In genomic region chr4:6509587-6509986, GRCh38 we compare ENCODE assay signal across 19 cellular contexts. TPM values are rescaled to one million over a fixed set of nuclear protein-coding genes. Genes with fewer than 3 reads are reported as not detected.
DNase-seq lines count a peak whose midpoint lies in the region; ATAC-seq and TF ChIP-seq lines count a peak whose summit lies in the region.
"Had no signal": no experiment of that assay in that cellular context is flagged by ENCODE, and none has a peak within 500 bp of the region (broad histone marks: within the 10 kb centered on the region; RNA-seq: fewer than 3 reads in every experiment).

No MANE protein-coding gene starts in this region.

- peaks cover 4% of the 10 kb centered on the region; the same call in 1 of the 2 replicates for H3K36me3 ChIP-seq in GM23338 (ENCODE audit: insufficient read depth)

- H3K4me1 Mint-ChIP-seq in GM23338 = no peaks in the 10 kb centered on the region
- H3K4me1 Mint-ChIP-seq: stimulated activated memory B cell treated with anti-CD40 and anti-IgM and Interleukin-4, amounts not matched to agents 10 μg/mL and 1 μg/mL and 100 μg/mL, for 72 hours had no signal

- no peaks in the 10 kb centered on the region for H3K79me2 ChIP-seq in GM23338 (replicated peaks; ENCODE audit: insufficient read depth)

- no peaks in the 10 kb centered on the region for H4K20me1 ChIP-seq in GM23338 (replicated peaks; ENCODE audit: insufficient read depth)

- no peak overlapping the region for H3K27ac Mint-ChIP-seq in GM23338
- H3K27ac Mint-ChIP-seq: CD4-positive, CD25-positive, alpha-beta regulatory T cell; memory B cell; naive B cell; stimulated activated memory B cell treated with anti-CD40 and anti-IgM and Interleukin-4, amounts not matched to agents 10 μg/mL and 1 μg/mL and 100 μg/mL, for 72 hours had no signal

- H3K27ac ChIP-seq in GM23338 (ENCODE audit: low read depth) = no peak overlapping the region

- peaks cover 19% of the 10 kb centered on the region for H3K36me3 Mint-ChIP-seq in GM23338 (ENCODE audit: low read depth)
- H3K36me3 Mint-ChIP-seq: memory B cell; stimulated activated memory B cell treated with anti-CD40 and anti-IgM and Interleukin-4, amounts not matched to agents 10 μg/mL and 1 μg/mL and 100 μg/mL, for 72 hours had no signal

- H3K9me2 ChIP-seq in GM23338 (ENCODE audit: insufficient read depth) = peaks cover 4% of the 10 kb centered on the region; the same call in 1 of the 2 replicates

- H3K9me3 Mint-ChIP-seq in GM23338 = peaks cover 65% of the 10 kb centered on the region

- H3K4me1 ChIP-seq in GM23338 (ENCODE audit: insufficient read depth) = no peaks in the 10 kb centered on the region

- H3K4me2 ChIP-seq in GM23338 = no peak overlapping the region

- H3K27me3 Mint-ChIP-seq in GM23338 (ENCODE audit: insufficient read depth, low read depth, poor library complexity) = peaks cover 4% of the 10 kb centered on the region
- H3K27me3 Mint-ChIP-seq: memory B cell; stimulated activated memory B cell treated with anti-CD40 and anti-IgM and Interleukin-4, amounts not matched to agents 10 μg/mL and 1 μg/mL and 100 μg/mL, for 72 hours had no signal

- no peak overlapping the region for H3K4me3 Mint-ChIP-seq in GM23338
- H3K4me3 Mint-ChIP-seq: CD4-positive, CD25-positive, alpha-beta regulatory T cell; memory B cell; naive B cell; stimulated activated memory B cell treated with anti-CD40 and anti-IgM and Interleukin-4, amounts not matched to agents 10 μg/mL and 1 μg/mL and 100 μg/mL, for 72 hours had no signal

- H3K4me3 ChIP-seq in GM23338 = no peak overlapping the region

- no peak for TF ChIP-seq CTCF in GM23338 (conservative IDR thresholded peaks at IDR 0.05; ENCODE audit: low read depth in 2 of 2)

- no peaks in the 10 kb centered on the region for H3F3A ChIP-seq in GM23338 (replicated peaks; ENCODE audit: low read depth)

- DNase-seq in A172 (ENCODE audit: low spot score) (peak; percentile 28), HCEC 1CT (peak; percentile 27), astrocyte of the hippocampus (ENCODE audit: low read depth, low spot score) (peak; percentile 58), mesenteric fat pad (ENCODE audit: low spot score) (peak; percentile 68), NCI-H1930 (lab: John Stamatoyannopoulos, UW) (no peak), UCSD-AML1 (lab: John Stamatoyannopoulos, UW; ENCODE audit: unreplicated experiment) (no peak), GM23338 (ENCODE audit: low spot score) (no peak), NCI-H1105 treated with DMSO at 0.1 percent for 48 hours (lab: John Stamatoyannopoulos, UW) (no peak)
- DNase-seq: activated CD4-positive, alpha-beta T cell treated with anti-CD3 and anti-CD28 coated beads for 48 hours; activated CD8-positive, alpha-beta memory T cell treated with anti-CD3 and anti-CD28 coated beads, Interleukin-2, amount 50 U/mL, for 48 hours; activated effector memory CD4-positive, alpha-beta T cell treated with anti-CD3 and anti-CD28 coated beads, Interleukin-2, amount 50 U/mL, for 16 hours; CD4-positive, CD25-positive, alpha-beta regulatory T cell; DMS79 treated with DMSO at 0.1 percent for 48 hours; erythroblast; kidney glomerular epithelial cell; naive B cell; NCI-H524 had no signal

- H2AFZ ChIP-seq in GM23338 = no peak overlapping the region

- H3K27me3 ChIP-seq in GM23338 (ENCODE audit: insufficient read depth) = no peaks in the 10 kb centered on the region

- no peak for ATAC-seq in GM23338
- ATAC-seq: stimulated activated memory B cell treated with anti-CD40 and anti-IgM and Interleukin-4, amounts not matched to agents 10 μg/mL and 1 μg/mL and 100 μg/mL, for 72 hours had no signal

TF ChIP-seq in GM23338, 12 proteins besides CTCF, POLR2A, EP300 and RAD21 (continues in another document):
- no peak for TF ChIP-seq ZNF331 (CRISPR knock-in tag; IDR thresholded peaks at IDR 0.05; ENCODE audit: low read depth)
- TF ChIP-seq CREB1 (CRISPR knock-in tag; IDR thresholded peaks at IDR 0.05; ENCODE audit: low read depth) = no peak
- TF ChIP-seq REST (IDR thresholded peaks at IDR 0.05; ENCODE audit: unreplicated experiment) = no peak
- TF ChIP-seq POLR2AphosphoS5 (IDR thresholded peaks at IDR 0.05; ENCODE audit: low read depth) = no peak
- TF ChIP-seq EZH2 (IDR thresholded peaks at IDR 0.05; ENCODE audit: low read depth, unreplicated experiment) = no peak
- TF ChIP-seq JUNB (IDR thresholded peaks at IDR 0.05; ENCODE audit: unreplicated experiment) = no peak
- TF ChIP-seq ZNF114 (CRISPR knock-in tag; IDR thresholded peaks at IDR 0.05) = no peak
- no peak for TF ChIP-seq ETS1 (IDR thresholded peaks at IDR 0.05)

RNA-seq across cellular contexts. Expression of gene PPP2R2C, which starts 37.2 kb away (rescaled TPM):
- 6.7 and 10.6 TPM in 2 replicates for total RNA-seq in A172 (2014; rRNA removed; shearing (Covaris generic))
- total RNA-seq in mesenteric fat pad = 1.1 TPM
- total RNA-seq in GM23338 (2014; rRNA removed; shearing (Covaris generic)) = 7.6 and 9.2 TPM in 2 replicates
- polyA plus RNA-seq in GM23338 (2016; fragmentation: Nextera tagmentation; extraction: Ambion mirVana) = 0.77 and 1.3 TPM in 2 replicates
- total RNA-seq: CD4-positive, CD25-positive, alpha-beta regulatory T cell had no signal
- polyA plus RNA-seq: CD4-positive, CD25-positive, alpha-beta regulatory T cell had no signal

Comparison
In these comparisons a context has a peak if more than half of its experiments do, and no peak if none do; other contexts are left out.
1. DNase-seq: peak in A172 (single experiment), HCEC 1CT (single experiment), astrocyte of the hippocampus (single experiment) and mesenteric fat pad (single experiment); none in NCI-H1930 (0 of 2), UCSD-AML1 (single experiment), GM23338 (single experiment) and NCI-H1105 treated with DMSO at 0.1 percent for 48 hours (single experiment).